ENCODE assay signal across 27 cellular contexts in genomic region chr5:34697308-34698108, GRCh38.
"Had no signal": no experiment of that assay in that cellular context is flagged by ENCODE, and none has a peak within 500 bp of the region (broad histone marks: within the 10 kb centered on the region; RNA-seq: fewer than 3 reads in every experiment).

No MANE protein-coding gene starts in this region.

- DNase-seq: activated CD4-positive, alpha-beta memory T cell treated with anti-CD3 and anti-CD28 coated beads, Interleukin-2, amount 10 ng/mL, durations not matched to agents 7 days and 5 days; activated CD4-positive, alpha-beta T cell treated with anti-CD3 and anti-CD28 coated beads for 1 hour; activated CD4-positive, alpha-beta T cell treated with anti-CD3 and anti-CD28 coated beads for 4 hours; activated CD4-positive, alpha-beta T cell treated with anti-CD3 and anti-CD28 coated beads, Interleukin-2, amount 10 ng/mL, durations not matched to agents 7 days and 5 days; activated CD4-positive, alpha-beta T cell treated with anti-CD3 and anti-CD28 coated beads, Interleukin-2, amount 50 U/mL, for 4 hours; activated CD8-positive, alpha-beta memory T cell treated with anti-CD3 and anti-CD28 coated beads, Interleukin-2, amount 50 U/mL, for 48 hours; activated gamma-delta T cell; activated naive CD4-positive, alpha-beta T cell; activated naive CD4-positive, alpha-beta T cell treated with anti-CD3 and anti-CD28 coated beads, Interleukin-2, amount 10 ng/mL, durations not matched to agents 7 days and 5 days; activated naive CD8-positive, alpha-beta T cell treated with anti-CD3 and anti-CD28 coated beads, Interleukin-2, amount 10 ng/mL, durations not matched to agents 7 days and 5 days; activated T-cell treated with anti-CD3 and anti-CD28 coated beads for 4 hours; activated T-cell treated with anti-CD3 and anti-CD28 coated beads, Interleukin-2, amount 50 U/mL, for 24 hours; activated T-cell treated with anti-CD3 and anti-CD28 coated beads, Interleukin-2, amount 50 U/mL, for 72 hours; central memory CD4-positive, alpha-beta T cell; cerebellar nuclear complex; colonic mucosa; effector CD8-positive, alpha-beta T cell; foreskin keratinocyte; gastrocnemius medialis; glutamatergic neuron; heart left ventricle; T-helper 2 cell had no signal

- H3K4me3 ChIP-seq: ascending aorta, breast epithelium, cardiac muscle cell, colonic mucosa, esophagus muscularis mucosa, gastrocnemius medialis, heart left ventricle had no signal

- H3K36me3 ChIP-seq: ascending aorta, breast epithelium, cardiac muscle cell, colonic mucosa, esophagus muscularis mucosa, gastrocnemius medialis had no signal

- H3K27me3 ChIP-seq: ascending aorta, breast epithelium, cardiac muscle cell, colonic mucosa, esophagus muscularis mucosa, foreskin keratinocyte, gastrocnemius medialis, heart left ventricle had no signal

- H3K27ac ChIP-seq: ascending aorta, breast epithelium, cardiac muscle cell, colonic mucosa, esophagus muscularis mucosa, foreskin keratinocyte, gastrocnemius medialis, heart left ventricle had no signal

- ATAC-seq: activated naive CD4-positive, alpha-beta T cell treated with anti-CD3 and anti-CD28 coated beads, Interleukin-2, amount 50 U/mL, for 72 hours; activated T-cell treated with anti-CD3 and anti-CD28 coated beads, Interleukin-2, amount 50 U/mL, for 72 hours; foreskin keratinocyte; gastrocnemius medialis; heart left ventricle had no signal

- H3K9me3 ChIP-seq: ascending aorta, breast epithelium, colonic mucosa, esophagus muscularis mucosa, gastrocnemius medialis, heart left ventricle had no signal

- H3K4me1 ChIP-seq: breast epithelium, colonic mucosa, gastrocnemius medialis had no signal
